ENCODE assay signal across 9 cellular contexts in the genomic region with DNA sequence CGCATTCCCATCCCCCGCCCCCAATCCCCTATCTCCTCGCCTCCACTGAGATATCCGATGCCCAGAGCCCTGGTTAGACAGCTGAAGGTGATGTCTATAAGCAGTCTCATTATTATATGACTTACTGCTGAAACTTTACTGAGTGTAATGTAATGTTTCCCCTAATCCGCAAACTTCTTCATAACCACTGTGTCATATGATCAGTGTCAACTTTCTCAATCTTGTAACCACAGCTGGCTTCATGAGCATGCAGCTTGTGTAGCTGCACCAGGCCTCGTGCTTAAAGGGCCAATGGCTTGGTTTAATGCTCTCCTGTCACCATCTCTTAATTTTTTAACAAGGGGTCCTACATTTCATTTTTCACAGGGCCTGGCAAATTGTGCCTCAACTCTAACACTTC. TPM values are rescaled to one million over a fixed set of nuclear protein-coding genes. Genes with fewer than 3 reads are reported as not detected.
A peak's percentile ranks its signal among the peaks of the same experiment; 100 is the strongest.
DNase-seq lines count a peak whose midpoint lies in the region; ATAC-seq and TF ChIP-seq lines count a peak whose summit lies in the region.
"Had no signal": no experiment of that assay in that cellular context is flagged by ENCODE, and none has a peak within 500 bp of the region (broad histone marks: within the 10 kb centered on the region; RNA-seq: fewer than 3 reads in every experiment).

No MANE protein-coding gene starts in this region.

- POLR2A ChIA-PET in RWPE1 (lab: Yijun Ruan, JAX; ENCODE audit: low non-redundant PET) = no interaction called here

- H3K36me3 ChIP-seq in aorta (ENCODE audit: control insufficient read depth in 1 of 2, insufficient read depth in 2 of 2, low read length in 1 of 2) = no peaks in the 10 kb centered on the region

- intact Hi-C loops in aorta (cut with DNase I) = no loop called here

- H3K27me3 ChIP-seq in aorta (ENCODE audit: control insufficient read depth in 1 of 2, insufficient read depth in 2 of 2, low read length in 1 of 2) = no peaks in the 10 kb centered on the region

- TF ChIP-seq CTCF in AG10803 (conservative IDR thresholded peaks at IDR 0.05; ENCODE audit: low read length) (no peak), RWPE1 (conservative IDR thresholded peaks at IDR 0.05; ENCODE audit: low read depth) (no peak)

- H3K4me1 ChIP-seq in aorta (ENCODE audit: control insufficient read depth in 1 of 2, insufficient read depth in 2 of 2, low read length in 2 of 2) = no peaks in the 10 kb centered on the region

- CTCF ChIA-PET in RWPE1 (lab: Yijun Ruan, JAX) = no interaction called here

- H3K9me3 ChIP-seq in aorta (ENCODE audit: control insufficient read depth, low read length) = no peaks in the 10 kb centered on the region

- H3K4me3 ChIP-seq in AG10803 (ENCODE audit: low read length) (no peak overlapping the region), aorta (ENCODE audit: low read length in 2 of 2) (no peak overlapping the region)

- peak; percentile 69 for ATAC-seq in GM21723 (IDR thresholded peaks at IDR 0.05; ENCODE audit: unreplicated experiment)
- no peak for ATAC-seq in aorta (ENCODE audit: low FRiP score)

- no peak overlapping the region for H3K27ac ChIP-seq in aorta (ENCODE audit: low read depth in 1 of 2, low read length in 2 of 2)
- H3K27ac ChIP-seq in RWPE1 = no peak overlapping the region

- 81 to 84% methylated on average over 6 of the region's 6 CpGs for WGBS in aorta, 2 donors

- DNase-seq in AG10803 (ENCODE audit: low read depth) = peak; percentile 71
- DNase-seq in OCI-M1 (lab: John Stamatoyannopoulos, UW) = peak; percentile 91
- peak; percentile 40 for DNase-seq in foreskin melanocyte
- DNase-seq in aorta = no peak
- DNase-seq in DMS 273 treated with DMSO at 0.1 percent for 48 hours (lab: John Stamatoyannopoulos, UW) = no peak
- DNase-seq in RWPE1 (ENCODE audit: low spot score) = no peak
- no peak for DNase-seq in SK-N-DZ (ENCODE audit: low spot score)

RNA-seq across cellular contexts. Expression of gene ASIP, which starts 8.1 kb away (rescaled TPM):
- not detected for total RNA-seq in aorta
- not detected for polyA plus RNA-seq in aorta
- polyA plus RNA-seq in SK-N-DZ (2014; cell fraction: cytosol; rRNA removed) = not detected in 2 replicates
- polyA plus RNA-seq in SK-N-DZ (2014; cell fraction: nucleus; rRNA removed) = not detected in 2 replicates
- total RNA-seq: endothelial cell of umbilical vein had no signal
- polyA plus RNA-seq: endothelial cell of umbilical vein had no signal

RNA-seq across cellular contexts. Expression of gene AHCY, which starts 53.9 kb away (rescaled TPM):
- total RNA-seq in aorta = 10 to 100 TPM; 31.8 to 37.9 TPM
- 10 to 100 TPM; 38.1 to 53.0 TPM for polyA plus RNA-seq in aorta
- 369 and 395 TPM in 2 replicates for polyA plus RNA-seq in SK-N-DZ (2014; cell fraction: cytosol; rRNA removed)
- polyA plus RNA-seq in SK-N-DZ (2014; cell fraction: nucleus; rRNA removed) = 201 and 232 TPM in 2 replicates

Comparison
In these comparisons a context has a peak if more than half of its experiments do, and no peak if none do; other contexts are left out.
1. DNase-seq: peak in AG10803 (single experiment), OCI-M1 (single experiment) and foreskin melanocyte (single experiment); none in aorta (0 of 2), DMS 273 treated with DMSO at 0.1 percent for 48 hours (single experiment), RWPE1 (single experiment) and SK-N-DZ (single experiment).